ENCODE assay signal across 9 cellular contexts in the genomic region with DNA sequence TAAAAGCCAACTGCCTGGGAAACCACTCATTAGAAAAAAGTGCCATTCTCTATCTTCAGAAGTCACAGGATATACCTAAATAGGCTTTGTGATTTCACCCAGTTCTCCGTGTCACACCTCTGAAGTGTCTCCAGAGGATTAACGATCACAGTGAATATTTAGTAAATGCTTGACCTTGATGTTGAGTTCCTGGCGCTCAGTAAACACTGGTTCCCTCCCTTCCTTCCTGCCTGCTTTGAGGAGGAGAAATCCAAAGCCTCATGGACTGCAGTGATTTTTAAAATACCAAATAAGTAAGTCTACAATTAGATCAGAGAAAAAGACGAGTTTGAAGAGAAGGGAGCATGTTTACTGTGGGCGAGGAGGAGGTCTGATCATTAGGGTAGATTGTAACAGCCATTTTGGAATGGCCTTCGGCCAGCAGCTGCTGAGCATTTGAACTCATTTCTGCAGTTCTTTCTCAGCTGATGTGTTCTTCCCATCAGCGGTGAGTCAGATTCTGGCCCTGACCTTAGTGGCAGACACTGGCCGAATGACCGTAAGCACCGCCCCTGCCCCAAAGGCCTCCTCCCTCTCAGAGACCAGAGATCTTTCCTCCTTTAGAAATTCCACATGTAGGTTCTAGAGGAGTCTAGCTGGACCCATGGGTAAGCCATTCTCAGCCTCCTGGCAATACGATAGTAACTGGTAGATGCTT.
DNase-seq lines count a peak whose midpoint lies in the region; ATAC-seq and TF ChIP-seq lines count a peak whose summit lies in the region.
"Had no signal": no experiment of that assay in that cellular context is flagged by ENCODE, and none has a peak within 500 bp of the region (broad histone marks: within the 10 kb centered on the region; RNA-seq: fewer than 3 reads in every experiment).

No MANE protein-coding gene starts in this region.

- H3K9me3 ChIP-seq in osteoblast (ENCODE audit: low read depth, low read length) = peaks cover 2% of the 10 kb centered on the region

- peak; percentile 76 for DNase-seq in AG10803 (ENCODE audit: low read depth)
- peak; percentile 96 for DNase-seq in fibroblast of the aortic adventitia (ENCODE audit: low read depth)
- peak; percentile 74 for DNase-seq in osteoblast (ENCODE audit: insufficient read length, low spot score, missing footprints)
- DNase-seq in OCI-M1 (lab: John Stamatoyannopoulos, UW) = no peak
- DNase-seq: foreskin melanocyte had no signal

- H3K36me3 ChIP-seq in osteoblast (ENCODE audit: insufficient read depth, low read length) = no peaks in the 10 kb centered on the region

- H3K27ac ChIP-seq in osteoblast (ENCODE audit: low read depth, low read length) = peak overlapping the region; percentile 57

- no peak overlapping the region for H3K4me3 ChIP-seq in AG10803 (ENCODE audit: low read length)
- no peak overlapping the region for H3K4me3 ChIP-seq in fibroblast of the aortic adventitia (ENCODE audit: low read depth, low read length)
- H3K4me3 ChIP-seq in osteoblast (ENCODE audit: insufficient read depth, low read length) = no peak overlapping the region

- H2AFZ ChIP-seq in osteoblast (ENCODE audit: low read length) = peak overlapping the region; percentile 88

- no peaks in the 10 kb centered on the region for H3K27me3 ChIP-seq in osteoblast (ENCODE audit: insufficient read depth, low read length)

- no peaks in the 10 kb centered on the region for H4K20me1 ChIP-seq in osteoblast (ENCODE audit: insufficient read depth, low read length)

- ATAC-seq in GM18870 (IDR thresholded peaks at IDR 0.05; ENCODE audit: unreplicated experiment) (no peak), HG03469 (IDR thresholded peaks at IDR 0.05; ENCODE audit: unreplicated experiment) (no peak), GM18858 (IDR thresholded peaks at IDR 0.05; ENCODE audit: unreplicated experiment) (no peak)

- H3K4me2 ChIP-seq in osteoblast (ENCODE audit: insufficient read depth, low read length) = peak overlapping the region; percentile 38

- H3K4me1 ChIP-seq in osteoblast (ENCODE audit: insufficient read depth, low read length) = peaks cover 6% of the 10 kb centered on the region

- no peaks in the 10 kb centered on the region for H3K79me2 ChIP-seq in osteoblast (ENCODE audit: insufficient read depth, low read length)

- TF ChIP-seq CTCF in AG10803 (conservative IDR thresholded peaks at IDR 0.05; ENCODE audit: low read length) = no peak
- TF ChIP-seq CTCF in fibroblast of the aortic adventitia (IDR thresholded peaks at IDR 0.05; ENCODE audit: insufficient read depth, low read length) = no peak
- TF ChIP-seq CTCF in osteoblast (IDR thresholded peaks at IDR 0.05; ENCODE audit: extremely low read depth, low read depth, low read length) = no peak

TF ChIP-seq in PFSK-1, 5 proteins besides CTCF, POLR2A, EP300 and RAD21:
- TF ChIP-seq TAF1 (IDR thresholded peaks at IDR 0.05; ENCODE audit: borderline replicate concordance, insufficient read depth, low read length) (0 out of 2 replicates have a peak, but pooled peaks have one; percentile 28), FOXP2 (optimal IDR thresholded peaks at IDR 0.05; ENCODE audit: borderline replicate concordance, extremely low read depth, extremely low read length, insufficient read depth) (peak; percentile 37), SIN3A (IDR thresholded peaks at IDR 0.05; ENCODE audit: borderline replicate concordance, insufficient read depth, low read length) (no peak), POLR2AphosphoS5 (IDR thresholded peaks at IDR 0.05; ENCODE audit: low read depth, low read length) (peak; percentile 63; the same call in 1 of the 2 replicates)
- TF ChIP-seq, protein P1, sequence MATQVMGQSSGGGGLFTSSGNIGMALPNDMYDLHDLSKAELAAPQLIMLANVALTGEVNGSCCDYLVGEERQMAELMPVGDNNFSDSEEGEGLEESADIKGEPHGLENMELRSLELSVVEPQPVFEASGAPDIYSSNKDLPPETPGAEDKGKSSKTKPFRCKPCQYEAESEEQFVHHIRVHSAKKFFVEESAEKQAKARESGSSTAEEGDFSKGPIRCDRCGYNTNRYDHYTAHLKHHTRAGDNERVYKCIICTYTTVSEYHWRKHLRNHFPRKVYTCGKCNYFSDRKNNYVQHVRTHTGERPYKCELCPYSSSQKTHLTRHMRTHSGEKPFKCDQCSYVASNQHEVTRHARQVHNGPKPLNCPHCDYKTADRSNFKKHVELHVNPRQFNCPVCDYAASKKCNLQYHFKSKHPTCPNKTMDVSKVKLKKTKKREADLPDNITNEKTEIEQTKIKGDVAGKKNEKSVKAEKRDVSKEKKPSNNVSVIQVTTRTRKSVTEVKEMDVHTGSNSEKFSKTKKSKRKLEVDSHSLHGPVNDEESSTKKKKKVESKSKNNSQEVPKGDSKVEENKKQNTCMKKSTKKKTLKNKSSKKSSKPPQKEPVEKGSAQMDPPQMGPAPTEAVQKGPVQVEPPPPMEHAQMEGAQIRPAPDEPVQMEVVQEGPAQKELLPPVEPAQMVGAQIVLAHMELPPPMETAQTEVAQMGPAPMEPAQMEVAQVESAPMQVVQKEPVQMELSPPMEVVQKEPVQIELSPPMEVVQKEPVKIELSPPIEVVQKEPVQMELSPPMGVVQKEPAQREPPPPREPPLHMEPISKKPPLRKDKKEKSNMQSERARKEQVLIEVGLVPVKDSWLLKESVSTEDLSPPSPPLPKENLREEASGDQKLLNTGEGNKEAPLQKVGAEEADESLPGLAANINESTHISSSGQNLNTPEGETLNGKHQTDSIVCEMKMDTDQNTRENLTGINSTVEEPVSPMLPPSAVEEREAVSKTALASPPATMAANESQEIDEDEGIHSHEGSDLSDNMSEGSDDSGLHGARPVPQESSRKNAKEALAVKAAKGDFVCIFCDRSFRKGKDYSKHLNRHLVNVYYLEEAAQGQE (IDR thresholded peaks at IDR 0.05; ENCODE audit: insufficient read depth in 1 of 2, low read depth in 2 of 2, low read length in 2 of 2) = no peak
TF ChIP-seq in PFSK-1: peak in this region for 3.
